In genomic region chr2:231613054-231613654, GRCh38 we compare ENCODE assay signal across 8 cellular contexts. TPM values are rescaled to one million over a fixed set of nuclear protein-coding genes. Genes with fewer than 3 reads are reported as not detected.
A peak's percentile ranks its signal among the peaks of the same experiment; 100 is the strongest.
DNase-seq lines count a peak whose midpoint lies in the region; ATAC-seq and TF ChIP-seq lines count a peak whose summit lies in the region.

No MANE protein-coding gene starts in this region.

- H3K4me1 ChIP-seq in body of pancreas (peaks cover 45% of the 10 kb centered on the region), right lobe of liver (peaks cover 0 to 18% (median 4%) of the 10 kb centered on the region in 4 donors), thymus (ENCODE audit: control insufficient read depth, insufficient read depth, low read length) (peaks cover 24% of the 10 kb centered on the region)

- H3K9me3 Mint-ChIP-seq in activated CD8-positive, alpha-beta memory T cell treated with anti-CD3 and anti-CD28 coated beads, Interleukin-2, amount 10 ng/mL, durations not matched to agents 7 days and 5 days (ENCODE audit: low read depth), result no peaks in the 10 kb centered on the region

- H3K4me1 Mint-ChIP-seq in activated CD8-positive, alpha-beta memory T cell treated with anti-CD3 and anti-CD28 coated beads, Interleukin-2, amount 10 ng/mL, durations not matched to agents 7 days and 5 days, result peaks cover 35% of the 10 kb centered on the region

- no peaks in the 10 kb centered on the region for H3K27me3 Mint-ChIP-seq in activated CD8-positive, alpha-beta memory T cell treated with anti-CD3 and anti-CD28 coated beads, Interleukin-2, amount 10 ng/mL, durations not matched to agents 7 days and 5 days

- intact Hi-C loops in body of pancreas (cut with DNase I) (loop anchor here (10.0 kb wide), 1 partner anchor 62 kb away; no protein-coding TSS in a partner anchor), right lobe of liver (cut with DNase I) (loop anchor here in 1 of 2 donors (5.0 to 10.0 kb wide), 2 partner anchors 59 to 102 kb away; no protein-coding TSS in a partner anchor)

- CTCF ChIA-PET in activated CD8-positive, alpha-beta memory T cell treated with anti-CD3 and anti-CD28 coated beads, Interleukin-2, amount 10 ng/mL, durations not matched to agents 7 days and 5 days (lab: Charles Lee), result interaction anchor here (1.0 to 9.3 kb wide), 24 partner anchors 9 to 173 kb away, joined by 3 to 261 read pairs (median 6); partner anchors contain the start of genes COPS7B, NCL and PTMA

- H3K4me3 Mint-ChIP-seq in activated CD8-positive, alpha-beta memory T cell treated with anti-CD3 and anti-CD28 coated beads, Interleukin-2, amount 10 ng/mL, durations not matched to agents 7 days and 5 days, result peak overlapping the region; percentile 77

- no peaks in the 10 kb centered on the region for H3K36me3 Mint-ChIP-seq in activated CD8-positive, alpha-beta memory T cell treated with anti-CD3 and anti-CD28 coated beads, Interleukin-2, amount 10 ng/mL, durations not matched to agents 7 days and 5 days

- 2 to 35% methylated on average over 4 to 15 of the region's 15 CpGs for WGBS in body of pancreas, 2 donors
- WGBS in right lobe of liver (ENCODE audit: insufficient coverage, low coverage, low lambda C conversion rate, missing lambda C conversion rate), result 5% methylated on average over 10 of the region's 15 CpGs
- WGBS in thymus, result 23% methylated on average over 15 of the region's 15 CpGs

- TF ChIP-seq POLR2A in body of pancreas (IDR thresholded peaks at IDR 0.05), result no peak
- TF ChIP-seq POLR2A in right lobe of liver (IDR thresholded peaks at IDR 0.05), result no peak

- TF ChIP-seq CTCF in body of pancreas (IDR thresholded peaks at IDR 0.05) (no peak), right lobe of liver (IDR thresholded peaks at IDR 0.05) (no peak)

- peak; percentile 1 for ATAC-seq in activated CD8-positive, alpha-beta memory T cell treated with anti-CD3 and anti-CD28 coated beads, Interleukin-2, amount 10 ng/mL, durations not matched to agents 7 days and 5 days
- ATAC-seq in body of pancreas (no peak), right lobe of liver (peak in 2 of 4 donors; percentile 5 to 7), GM21576 (IDR thresholded peaks at IDR 0.05; ENCODE audit: unreplicated experiment) (no peak)

- H3K27ac ChIP-seq in body of pancreas (peak overlapping the region; percentile 72 to 94 (median 80)), right lobe of liver (peak overlapping the region; percentile 62 to 87 (median 73)), thymus (ENCODE audit: low read depth) (peak overlapping the region; percentile 94)

- H3K27me3 ChIP-seq in body of pancreas, result no peaks in the 10 kb centered on the region
- peaks cover 0 to 5% of the 10 kb centered on the region in 2 donors for H3K27me3 ChIP-seq in right lobe of liver
- no peaks in the 10 kb centered on the region for H3K27me3 ChIP-seq in thymus (ENCODE audit: control insufficient read depth, insufficient read depth)

- H3K9me3 ChIP-seq in body of pancreas, result no peaks in the 10 kb centered on the region
- H3K9me3 ChIP-seq in right lobe of liver, result no peaks in the 10 kb centered on the region
- H3K9me3 ChIP-seq in thymus (ENCODE audit: control insufficient read depth), result no peaks in the 10 kb centered on the region

- DNase-seq in activated CD8-positive, alpha-beta memory T cell treated with anti-CD3 and anti-CD28 coated beads, Interleukin-2, amount 10 ng/mL, durations not matched to agents 7 days and 5 days, result no peak
- DNase-seq in activated CD8-positive, alpha-beta memory T cell treated with anti-CD3 and anti-CD28 coated beads for 24 hours, result no peak
- DNase-seq in LoVo (ENCODE audit: low spot score), result peak; percentile 33
- no peak for DNase-seq in body of pancreas
- DNase-seq in right lobe of liver, result no peak
- no peak for DNase-seq in UCSD-AML1 (lab: John Stamatoyannopoulos, UW; ENCODE audit: unreplicated experiment)

- H3K27ac Mint-ChIP-seq in activated CD8-positive, alpha-beta memory T cell treated with anti-CD3 and anti-CD28 coated beads, Interleukin-2, amount 10 ng/mL, durations not matched to agents 7 days and 5 days, result peak overlapping the region; percentile 96

- no peaks in the 10 kb centered on the region for H3K36me3 ChIP-seq in body of pancreas (replicated peaks in 1 of 2; ENCODE audit: insufficient read depth in 1 of 2, low read depth in 2 of 2)
- H3K36me3 ChIP-seq in right lobe of liver, result no peaks in the 10 kb centered on the region
- H3K36me3 ChIP-seq in thymus (ENCODE audit: control insufficient read depth, insufficient read depth), result no peaks in the 10 kb centered on the region

- H3K4me3 ChIP-seq in body of pancreas, result no peak overlapping the region
- H3K4me3 ChIP-seq in right lobe of liver, result peak overlapping the region in 1 of 3 donors; percentile 34
- peak overlapping the region; percentile 61 for H3K4me3 ChIP-seq in thymus (ENCODE audit: low read length)

RNA-seq across cellular contexts. Expression of gene TEX44, which starts 20.5 kb away (rescaled TPM):
- total RNA-seq in activated CD8-positive, alpha-beta memory T cell treated with anti-CD3 and anti-CD28 coated beads, Interleukin-2, amount 10 ng/mL, durations not matched to agents 7 days and 5 days, result not detected
- not detected for total RNA-seq in body of pancreas
- total RNA-seq in right lobe of liver, result not detected
- 0.02 TPM for polyA plus RNA-seq in thymus
